8 cellular contexts compared by ENCODE assay signal in the genomic region with DNA sequence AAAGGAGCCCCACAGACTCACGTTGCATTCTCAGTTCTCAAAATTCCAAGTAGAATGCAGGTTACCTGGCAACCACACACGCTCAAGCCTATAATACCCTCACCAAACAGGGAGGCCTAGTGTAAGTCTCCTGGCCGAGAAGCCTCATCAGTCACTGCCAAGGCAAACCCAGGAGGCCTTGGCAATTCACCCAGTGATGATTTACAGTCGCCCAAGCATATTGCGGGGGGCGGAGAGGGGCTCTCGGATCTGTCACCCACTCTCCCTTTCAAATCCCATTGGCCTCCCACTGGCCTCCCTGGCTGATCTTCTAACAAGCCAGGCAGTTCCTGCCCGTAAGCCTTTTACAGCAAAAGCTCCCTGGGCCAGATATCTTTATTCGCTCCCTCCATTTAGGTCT. TPM values are rescaled to one million over a fixed set of nuclear protein-coding genes. Genes with fewer than 3 reads are reported as not detected.
DNase-seq lines count a peak whose midpoint lies in the region; ATAC-seq, FAIRE-seq and TF ChIP-seq lines count a peak whose summit lies in the region.

No MANE protein-coding gene starts in this region.

- no peak overlapping the region for H2AFZ ChIP-seq in HepG2 (ENCODE audit: low read length)

- peaks cover 24% of the 10 kb centered on the region for H4K20me1 ChIP-seq in HepG2 (ENCODE audit: insufficient read depth, low read length)

- peaks cover 45% of the 10 kb centered on the region for H3K4me1 ChIP-seq in HepG2 (ENCODE audit: insufficient read depth, low read length)
- H3K4me1 ChIP-seq in tibial artery: peaks cover 0 to 60% (median 40%) of the 10 kb centered on the region in 4 donors

- H3K9me3 ChIP-seq in HepG2 (ENCODE audit: low read length) (no peaks in the 10 kb centered on the region), tibial artery (no peaks in the 10 kb centered on the region)

- BruUV-seq in HepG2 (replicated peaks; lab: Mats Ljungman, UMichigan): TSS peak; percentile 57

- no peak for TF ChIP-seq POLR2A in HepG2 (IDR thresholded peaks at IDR 0.05; ENCODE audit: insufficient read depth in 1 of 2, low read depth in 2 of 2, low read length in 2 of 2)

- TF ChIP-seq RAD21 in HepG2 (CRISPR knock-in tag; IDR thresholded peaks at IDR 0.05): no peak

- FAIRE-seq in HepG2 (lab: Jason Lieb, UNC): no peak

- H3K27ac ChIP-seq in HL-60 (replicated peaks) (peak overlapping the region; percentile 78), HepG2 (ENCODE audit: extremely low read length, insufficient read depth, low read length) (peak overlapping the region; percentile 81), tibial artery (peak overlapping the region; percentile 87 to 97)

- H3K36me3 ChIP-seq in HepG2 (replicated peaks in 1 of 2; ENCODE audit: control insufficient read depth in 1 of 2, insufficient read depth in 2 of 2, low read length in 2 of 2) (peaks cover under 1 to 3% of the 10 kb centered on the region in 2 experiments; a peak in 2 of 5 replicates), tibial artery (peaks cover 4 to 7% (median 5%) of the 10 kb centered on the region in 3 donors)

- H3K79me2 ChIP-seq in HepG2 (ENCODE audit: insufficient read depth, low read length): peaks cover 56% of the 10 kb centered on the region

- in situ Hi-C loops in ACHN (cut with HindIII; ENCODE audit: low pct_ligation_motif_present, low pct_unique_long_range_greater_than_20kb, low sequenced_read_pairs) (no loop called here), astrocyte of the spinal cord (cut with HindIII; ENCODE audit: low sequenced_read_pairs) (no loop called here), HepG2 (cut with HindIII; ENCODE audit: extremely low pct_ligation_motif_present, low pct_unique_long_range_greater_than_20kb) (no loop called here)

- no peak for TF ChIP-seq EP300 in HepG2 (IDR thresholded peaks at IDR 0.05; ENCODE audit: low read depth in 2 of 2, low read length in 2 of 2)
- TF ChIP-seq EP300 in HepG2 (CRISPR knock-in tag; IDR thresholded peaks at IDR 0.05; ENCODE audit: borderline replicate concordance): no peak

- H3K4me2 ChIP-seq in HepG2 (ENCODE audit: low read depth, low read length): peak overlapping the region; percentile 90

- no peak for ATAC-seq in HepG2
- no peak for ATAC-seq in GM19467 (IDR thresholded peaks at IDR 0.05; ENCODE audit: unreplicated experiment)
- no peak for ATAC-seq in HG02981 (IDR thresholded peaks at IDR 0.05; ENCODE audit: unreplicated experiment)

- H3K27me3 ChIP-seq in HL-60 (ENCODE audit: insufficient read depth, poor library complexity, severe bottlenecking) (no peaks in the 10 kb centered on the region), HepG2 (ENCODE audit: control insufficient read depth in 1 of 2, insufficient read depth in 2 of 2, low read length in 2 of 2) (no peaks in the 10 kb centered on the region; a peak in 1 of 5 replicates), tibial artery (no peaks in the 10 kb centered on the region)

- 20% methylated on average over 6 of the region's 9 CpGs for WGBS in HepG2 (ENCODE audit: low lambda C conversion rate)

- H3K4me3 ChIP-seq in HL-60 (replicated peaks; ENCODE audit: insufficient read depth, low read length) (peak overlapping the region; percentile 98), astrocyte of the spinal cord (ENCODE audit: low read depth, low read length) (peak overlapping the region; percentile 65), HepG2 (replicated peaks in 1 of 3; ENCODE audit: insufficient read depth in 1 of 3, low read depth in 2 of 3, low read length in 3 of 3) (peak overlapping the region; percentile 84 to 97 (median 85)), tibial artery (peak overlapping the region; percentile 92 to 97)

- POLR2A ChIA-PET in HepG2 (lab: Yijun Ruan, JAX): interaction anchor here (0.6 to 4.0 kb wide), 6 partner anchors 8 to 143 kb away, joined by 3 to 67 read pairs (median 6); a partner anchor contains a TSS

- H3K9ac ChIP-seq in HepG2 (ENCODE audit: insufficient read depth, low read depth, low read length): peak overlapping the region; percentile 98

- intact Hi-C loops in HepG2 (cut with micrococcal nuclease; ENCODE audit: unreplicated experiment) (loop anchor here (5.0 kb wide), 1 partner anchor 155 kb away; no protein-coding TSS in a partner anchor), tibial artery (cut with DNase I; ENCODE audit: low total_unique reads) (no loop called here)

- DNase-seq in ACHN (peak; percentile 1), HL-60 (ENCODE audit: low read depth in 1 of 2, low spot score in 1 of 2) (no peak), astrocyte of the spinal cord (ENCODE audit: low read depth, low spot score) (peak; percentile 38), HepG2 (ENCODE audit: low spot score) (no peak), tibial artery (peak in 1 of 2 donors; percentile 65), 8988T (no peak)

- CTCF ChIA-PET in HepG2 (lab: Yijun Ruan, JAX; ENCODE audit: low intra/inter-chr PET ratio, low total read pairs): interaction anchor here (3.0 kb wide), 1 partner anchor 139 kb away, joined by 35 read pairs; no protein-coding TSS in a partner anchor

- TF ChIP-seq CTCF in HL-60 (IDR thresholded peaks at IDR 0.05; ENCODE audit: insufficient read depth, low read length): no peak
- TF ChIP-seq CTCF in astrocyte of the spinal cord (IDR thresholded peaks at IDR 0.05; ENCODE audit: low read depth, low read length): no peak
- no peak for TF ChIP-seq CTCF in HepG2 (CRISPR knock-in tag; IDR thresholded peaks at IDR 0.05)
- TF ChIP-seq CTCF in tibial artery (IDR thresholded peaks at IDR 0.05): no peak

RNA-seq across cellular contexts. Expression of a gene that starts 1.1 kb away (rescaled TPM):
- total RNA-seq in HepG2 (2016; rRNA removed; fragmentation: Illumina TruSeq; extraction: Trizol): 27.3 and 48.2 TPM in 2 replicates
- 42.8 and 43.6 TPM in 2 replicates for total RNA-seq in HepG2 (2016; cell fraction: cytosol; rRNA removed; fragmentation: Illumina TruSeq; extraction: Trizol; ENCODE audit: low read depth)
- total RNA-seq in HepG2 (2016; cell fraction: insoluble cytoplasmic fraction; rRNA removed; fragmentation: Illumina TruSeq; extraction: Trizol): 28.1 and 49.6 TPM in 2 replicates
- total RNA-seq in HepG2 (2016; cell fraction: membrane; rRNA removed; fragmentation: Illumina TruSeq; extraction: Trizol): 19.3 and 21.1 TPM in 2 replicates
- 58.1 and 60.2 TPM in 2 replicates for total RNA-seq in HepG2 (2016; cell fraction: nucleus; rRNA removed; fragmentation: Illumina TruSeq; extraction: Trizol)
- polyA plus RNA-seq in HepG2 (2011; rRNA removed): 49.6 and 63.4 TPM in 2 replicates
- 25.4 and 26.0 TPM in 2 replicates for polyA plus RNA-seq in HepG2 (2011; cell fraction: cytosol; rRNA removed)
- polyA plus RNA-seq in HepG2 (2011; cell fraction: nucleus; rRNA removed): 267 and 311 TPM in 2 replicates
- polyA plus RNA-seq in HepG2 (2012): 54.1 and 55.4 TPM in 2 replicates
- 3.5 and 4.1 TPM in 2 replicates for polyA plus RNA-seq in HepG2 (2016; cell fraction: cytosol; fragmentation: Illumina TruSeq; extraction: Trizol; ENCODE audit: low read depth)
- polyA plus RNA-seq in HepG2 (2016; cell fraction: insoluble cytoplasmic fraction; fragmentation: Illumina TruSeq; extraction: Trizol; ENCODE audit: low read depth): 25.4 and 30.1 TPM in 2 replicates
- polyA plus RNA-seq in HepG2 (2016; cell fraction: membrane; fragmentation: Illumina TruSeq; extraction: Trizol; ENCODE audit: low read depth): 5.6 and 6.0 TPM in 2 replicates
- polyA plus RNA-seq in HepG2 (2016; cell fraction: nucleus; fragmentation: Illumina TruSeq; extraction: Trizol; ENCODE audit: insufficient read depth, low read depth): 142 and 146 TPM in 2 replicates
- 57.8 and 104 TPM in 2 replicates for polyA minus RNA-seq in HepG2 (2011; rRNA and poly(A)+ RNA removed; ENCODE audit: low replicate concordance)
- polyA minus RNA-seq in HepG2 (2011; cell fraction: cytosol; rRNA and poly(A)+ RNA removed): 22.7 and 31.4 TPM in 2 replicates
- polyA minus RNA-seq in HepG2 (2011; cell fraction: nucleus; rRNA and poly(A)+ RNA removed): 67.1 and 87.6 TPM in 2 replicates

RNA-seq across cellular contexts. Expression of a gene that starts 32.1 kb away (rescaled TPM):
- 4.7 and 5.1 TPM in 2 replicates for total RNA-seq in HepG2 (2016; rRNA removed; fragmentation: Illumina TruSeq; extraction: Trizol)
- 1.7 TPM in 2 replicates for total RNA-seq in HepG2 (2016; cell fraction: cytosol; rRNA removed; fragmentation: Illumina TruSeq; extraction: Trizol; ENCODE audit: low read depth)
- 4.4 and 4.5 TPM in 2 replicates for total RNA-seq in HepG2 (2016; cell fraction: insoluble cytoplasmic fraction; rRNA removed; fragmentation: Illumina TruSeq; extraction: Trizol)
- total RNA-seq in HepG2 (2016; cell fraction: membrane; rRNA removed; fragmentation: Illumina TruSeq; extraction: Trizol): 5.9 TPM in 2 replicates
- 4.9 and 5.5 TPM in 2 replicates for total RNA-seq in HepG2 (2016; cell fraction: nucleus; rRNA removed; fragmentation: Illumina TruSeq; extraction: Trizol)
- 4.8 and 6.3 TPM in 2 replicates for polyA plus RNA-seq in HepG2 (2011; rRNA removed)
- polyA plus RNA-seq in HepG2 (2011; cell fraction: cytosol; rRNA removed): 3.3 and 4.8 TPM in 2 replicates
- 17.3 and 17.8 TPM in 2 replicates for polyA plus RNA-seq in HepG2 (2011; cell fraction: nucleus; rRNA removed)
- polyA plus RNA-seq in HepG2 (2012): 7.0 and 7.1 TPM in 2 replicates
- 3.1 and 3.8 TPM in 2 replicates for polyA plus RNA-seq in HepG2 (2016; cell fraction: cytosol; fragmentation: Illumina TruSeq; extraction: Trizol; ENCODE audit: low read depth)
- 11.7 and 16.9 TPM in 2 replicates for polyA plus RNA-seq in HepG2 (2016; cell fraction: insoluble cytoplasmic fraction; fragmentation: Illumina TruSeq; extraction: Trizol; ENCODE audit: low read depth)
- 9.4 and 11.9 TPM in 2 replicates for polyA plus RNA-seq in HepG2 (2016; cell fraction: membrane; fragmentation: Illumina TruSeq; extraction: Trizol; ENCODE audit: low read depth)
- 23.3 and 23.4 TPM in 2 replicates for polyA plus RNA-seq in HepG2 (2016; cell fraction: nucleus; fragmentation: Illumina TruSeq; extraction: Trizol; ENCODE audit: insufficient read depth, low read depth)
- polyA minus RNA-seq in HepG2 (2011; rRNA and poly(A)+ RNA removed; ENCODE audit: low replicate concordance): 5.2 and 6.7 TPM in 2 replicates
- 4.1 and 4.7 TPM in 2 replicates for polyA minus RNA-seq in HepG2 (2011; cell fraction: cytosol; rRNA and poly(A)+ RNA removed)
- polyA minus RNA-seq in HepG2 (2011; cell fraction: nucleus; rRNA and poly(A)+ RNA removed): 7.0 and 7.5 TPM in 2 replicates

RNA-seq across cellular contexts. Expression of a gene that starts 38.1 kb away (rescaled TPM):
- total RNA-seq in HepG2 (2016; rRNA removed; fragmentation: Illumina TruSeq; extraction: Trizol): 21.2 and 22.1 TPM in 2 replicates
- total RNA-seq in HepG2 (2016; cell fraction: cytosol; rRNA removed; fragmentation: Illumina TruSeq; extraction: Trizol; ENCODE audit: low read depth): 3.7 and 3.8 TPM in 2 replicates
- total RNA-seq in HepG2 (2016; cell fraction: insoluble cytoplasmic fraction; rRNA removed; fragmentation: Illumina TruSeq; extraction: Trizol): 20.2 and 21.5 TPM in 2 replicates
- total RNA-seq in HepG2 (2016; cell fraction: membrane; rRNA removed; fragmentation: Illumina TruSeq; extraction: Trizol): 9.1 and 9.4 TPM in 2 replicates
- 17.0 and 19.9 TPM in 2 replicates for total RNA-seq in HepG2 (2016; cell fraction: nucleus; rRNA removed; fragmentation: Illumina TruSeq; extraction: Trizol)
- polyA plus RNA-seq in HepG2 (2011; rRNA removed): 15.2 and 15.9 TPM in 2 replicates
- 9.5 and 11.1 TPM in 2 replicates for polyA plus RNA-seq in HepG2 (2011; cell fraction: cytosol; rRNA removed)
- polyA plus RNA-seq in HepG2 (2011; cell fraction: nucleus; rRNA removed): 35.3 and 39.7 TPM in 2 replicates
- 11.5 and 13.0 TPM in 2 replicates for polyA plus RNA-seq in HepG2 (2012)
- 1.6 TPM in 2 replicates for polyA plus RNA-seq in HepG2 (2016; cell fraction: cytosol; fragmentation: Illumina TruSeq; extraction: Trizol; ENCODE audit: low read depth)
- polyA plus RNA-seq in HepG2 (2016; cell fraction: insoluble cytoplasmic fraction; fragmentation: Illumina TruSeq; extraction: Trizol; ENCODE audit: low read depth): 17.4 and 18.4 TPM in 2 replicates
- polyA plus RNA-seq in HepG2 (2016; cell fraction: membrane; fragmentation: Illumina TruSeq; extraction: Trizol; ENCODE audit: low read depth): 3.7 and 4.6 TPM in 2 replicates
- polyA plus RNA-seq in HepG2 (2016; cell fraction: nucleus; fragmentation: Illumina TruSeq; extraction: Trizol; ENCODE audit: insufficient read depth, low read depth): 47.6 and 49.0 TPM in 2 replicates
- 13.4 and 15.5 TPM in 2 replicates for polyA minus RNA-seq in HepG2 (2011; rRNA and poly(A)+ RNA removed; ENCODE audit: low replicate concordance)
- polyA minus RNA-seq in HepG2 (2011; cell fraction: cytosol; rRNA and poly(A)+ RNA removed): 8.0 and 10.5 TPM in 2 replicates
- 10.9 and 13.4 TPM in 2 replicates for polyA minus RNA-seq in HepG2 (2011; cell fraction: nucleus; rRNA and poly(A)+ RNA removed)

RNA-seq across cellular contexts. Expression of a gene that starts 46.6 kb away (rescaled TPM):
- not detected in 2 replicates for total RNA-seq in HepG2 (2016; rRNA removed; fragmentation: Illumina TruSeq; extraction: Trizol)
- total RNA-seq in HepG2 (2016; cell fraction: cytosol; rRNA removed; fragmentation: Illumina TruSeq; extraction: Trizol; ENCODE audit: low read depth): not detected in 2 replicates
- total RNA-seq in HepG2 (2016; cell fraction: insoluble cytoplasmic fraction; rRNA removed; fragmentation: Illumina TruSeq; extraction: Trizol): not detected in 2 replicates
- total RNA-seq in HepG2 (2016; cell fraction: membrane; rRNA removed; fragmentation: Illumina TruSeq; extraction: Trizol): not detected in 2 replicates
- total RNA-seq in HepG2 (2016; cell fraction: nucleus; rRNA removed; fragmentation: Illumina TruSeq; extraction: Trizol): not detected in 2 replicates
- polyA plus RNA-seq in HepG2 (2011; rRNA removed): not detected in 2 replicates
- polyA plus RNA-seq in HepG2 (2011; cell fraction: cytosol; rRNA removed): 0.01 TPM in 1 of 2 replicates, not detected in the other
- 0.09 TPM in 1 of 2 replicates, not detected in the other for polyA plus RNA-seq in HepG2 (2011; cell fraction: nucleus; rRNA removed)
- polyA plus RNA-seq in HepG2 (2012): not detected in 2 replicates
- not detected in 2 replicates for polyA plus RNA-seq in HepG2 (2016; cell fraction: cytosol; fragmentation: Illumina TruSeq; extraction: Trizol; ENCODE audit: low read depth)
- polyA plus RNA-seq in HepG2 (2016; cell fraction: insoluble cytoplasmic fraction; fragmentation: Illumina TruSeq; extraction: Trizol; ENCODE audit: low read depth): not detected in 2 replicates
- polyA plus RNA-seq in HepG2 (2016; cell fraction: membrane; fragmentation: Illumina TruSeq; extraction: Trizol; ENCODE audit: low read depth): not detected in 2 replicates
- polyA plus RNA-seq in HepG2 (2016; cell fraction: nucleus; fragmentation: Illumina TruSeq; extraction: Trizol; ENCODE audit: insufficient read depth, low read depth): not detected in 2 replicates
- not detected in 2 replicates for polyA minus RNA-seq in HepG2 (2011; rRNA and poly(A)+ RNA removed; ENCODE audit: low replicate concordance)
- not detected in 2 replicates for polyA minus RNA-seq in HepG2 (2011; cell fraction: cytosol; rRNA and poly(A)+ RNA removed)
- not detected in 2 replicates for polyA minus RNA-seq in HepG2 (2011; cell fraction: nucleus; rRNA and poly(A)+ RNA removed)

Comparison
In these comparisons a context has a peak if more than half of its experiments do, and no peak if none do; other contexts are left out.
1. DNase-seq: peak in ACHN (single experiment) and astrocyte of the spinal cord (single experiment); none in HL-60 (0 of 2), HepG2 (single experiment) and 8988T (single experiment).
2. Peak in every context shown above with its lines, with median percentiles within 50 percentile points of each other: H3K27ac ChIP-seq and H3K4me3 ChIP-seq.